19 cellular contexts compared by ENCODE assay signal in the genomic region with DNA sequence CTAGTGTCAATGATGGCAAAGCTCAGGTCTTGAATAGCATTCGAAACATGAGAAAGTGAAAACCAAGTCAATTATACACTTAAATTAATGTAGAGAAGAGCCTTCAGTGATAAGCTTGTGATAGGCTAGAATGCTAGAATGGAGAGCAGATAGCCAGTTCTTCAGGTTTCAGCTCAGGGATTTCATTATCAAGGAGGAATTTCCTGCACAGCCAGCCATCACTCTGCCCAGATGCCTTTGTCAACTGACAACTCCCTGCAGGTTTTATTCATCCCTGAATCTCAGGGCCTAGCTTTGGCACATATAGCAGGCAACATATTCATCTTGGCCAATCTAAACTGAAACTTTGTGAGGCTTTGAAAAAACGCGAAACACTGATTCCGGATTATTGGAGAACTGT.
"Had no signal": no experiment of that assay in that cellular context is flagged by ENCODE, and none has a peak within 500 bp of the region (broad histone marks: within the 10 kb centered on the region; RNA-seq: fewer than 3 reads in every experiment).

No MANE protein-coding gene starts in this region.

- FAIRE-seq: colon had no signal

- H3K9me3 ChIP-seq: mucosa of descending colon, prostate gland, stomach had no signal

- H3K27ac ChIP-seq: foreskin keratinocyte, parathyroid adenoma, prostate gland, stomach had no signal

- H3K36me3 ChIP-seq: prostate gland, stomach had no signal

- ATAC-seq: effector memory CD8-positive, alpha-beta T cell; foreskin keratinocyte; left lobe of liver; mucosa of descending colon; naive thymus-derived CD8-positive, alpha-beta T cell; sciatic nerve; stimulated activated naive B cell treated with anti-CD40 and anti-IgM and Interleukin-4, amounts not matched to agents 10 μg/mL and 1 μg/mL and 100 μg/mL, for 72 hours had no signal

- H2AFZ ChIP-seq: parathyroid adenoma had no signal

- H3K27me3 ChIP-seq: foreskin keratinocyte, stomach had no signal

- H3K9ac ChIP-seq: parathyroid adenoma had no signal

- H3K4me1 ChIP-seq: foreskin keratinocyte, parathyroid adenoma, prostate gland, stomach had no signal

- DNase-seq: effector memory CD8-positive, alpha-beta T cell; erythroblast; foreskin keratinocyte; islet precursor cell; mammary epithelial cell; mucosa of descending colon; naive thymus-derived CD8-positive, alpha-beta T cell; occipital lobe; retina; stimulated activated CD4-positive, alpha-beta T cell treated with anti-CD3 and anti-CD28 coated beads, Interleukin-2, amount 100 ng/mL, for 24 hours; stimulated activated CD4-positive, alpha-beta T cell treated with anti-CD3 and anti-CD28 coated beads, Interleukin-4, amount 100 ng/mL, for 4 hours; stimulated activated naive B cell treated with anti-CD40 and anti-IgM and Interleukin-4, amounts not matched to agents 10 μg/mL and 1 μg/mL and 100 μg/mL, for 72 hours; stomach; trophoblast cell had no signal

- H3K4me3 ChIP-seq: mucosa of descending colon, prostate gland, stomach had no signal
